8 cellular contexts compared by ENCODE assay signal in genomic region chr2:11129598-11130449, GRCh38. TPM values are rescaled to one million over a fixed set of nuclear protein-coding genes. Genes with fewer than 3 reads are reported as not detected.
DNase-seq lines count a peak whose midpoint lies in the region; ATAC-seq and TF ChIP-seq lines count a peak whose summit lies in the region.

No MANE protein-coding gene starts in this region.

- peaks cover 5% of the 10 kb centered on the region for H3K27me3 Mint-ChIP-seq in T-helper 1 cell treated with Interleukin-12 subunit alpha and Interleukin-12 subunit beta and Interleukin-4 antibody, amounts not matched to agents 30 μg/mL and 1 μg/mL, for 36 hours (ENCODE audit: low read depth)

- H3K9me3 Mint-ChIP-seq in T-helper 1 cell treated with Interleukin-12 subunit alpha and Interleukin-12 subunit beta and Interleukin-4 antibody, amounts not matched to agents 30 μg/mL and 1 μg/mL, for 36 hours = no peaks in the 10 kb centered on the region

- DNase-seq in AG09309 (ENCODE audit: low read depth) (no peak), HT-29 (ENCODE audit: low spot score) (peak; percentile 87), astrocyte of the hippocampus (ENCODE audit: low read depth, low spot score) (peak; percentile 74), kidney tubule cell (ENCODE audit: low spot score) (peak; percentile 67), medulla oblongata (ENCODE audit: extremely low spot score) (no peak)
- peak; percentile 55 to 75 for DNase-seq in stimulated activated CD4-positive, alpha-beta T cell treated with anti-CD3 and anti-CD28 coated beads, Interleukin-2, amount 100 ng/mL, for 48 hours

- peak; percentile 79 for ATAC-seq in GM19372 (IDR thresholded peaks at IDR 0.05; ENCODE audit: low read depth, unreplicated experiment)

- H3K36me3 Mint-ChIP-seq in T-helper 1 cell treated with Interleukin-12 subunit alpha and Interleukin-12 subunit beta and Interleukin-4 antibody, amounts not matched to agents 30 μg/mL and 1 μg/mL, for 36 hours (ENCODE audit: low read depth) = no peaks in the 10 kb centered on the region

- H3K27ac Mint-ChIP-seq in T-helper 1 cell treated with Interleukin-12 subunit alpha and Interleukin-12 subunit beta and Interleukin-4 antibody, amounts not matched to agents 30 μg/mL and 1 μg/mL, for 36 hours = peak overlapping the region; percentile 68

- peak overlapping the region; percentile 55 for H3K4me3 Mint-ChIP-seq in T-helper 1 cell treated with Interleukin-12 subunit alpha and Interleukin-12 subunit beta and Interleukin-4 antibody, amounts not matched to agents 30 μg/mL and 1 μg/mL, for 36 hours

- peaks cover 17% of the 10 kb centered on the region for H3K4me1 Mint-ChIP-seq in T-helper 1 cell treated with Interleukin-12 subunit alpha and Interleukin-12 subunit beta and Interleukin-4 antibody, amounts not matched to agents 30 μg/mL and 1 μg/mL, for 36 hours (ENCODE audit: low read depth)

- peak; percentile 4 for TF ChIP-seq CTCF in AG09309 (IDR thresholded peaks at IDR 0.05; ENCODE audit: control insufficient read depth, insufficient read depth, low read depth, low read length, missing control alignments)

- H3K4me3 ChIP-seq in AG09309 (ENCODE audit: control insufficient read depth, low read depth, low read length) = no peak overlapping the region

RNA-seq across cellular contexts. Expression of gene SLC66A3, which starts 25.4 kb away (rescaled TPM):
- total RNA-seq in HT-29 (2014; rRNA removed; shearing (Covaris generic)) = 16.7 and 28.2 TPM in 2 replicates

Comparison
In these comparisons a context has a peak if more than half of its experiments do, and no peak if none do; other contexts are left out.
1. DNase-seq: peak in HT-29 (single experiment), astrocyte of the hippocampus (single experiment), kidney tubule cell (single experiment) and stimulated activated CD4-positive, alpha-beta T cell treated with anti-CD3 and anti-CD28 coated beads, Interleukin-2, amount 100 ng/mL, for 48 hours (2 of 2); none in AG09309 (single experiment) and medulla oblongata (single experiment).